8 cellular contexts compared by ENCODE assay signal in genomic region chr5:142356318-142356715, GRCh38. TPM values are rescaled to one million over a fixed set of nuclear protein-coding genes. Genes with fewer than 3 reads are reported as not detected.
DNase-seq lines count a peak whose midpoint lies in the region; ATAC-seq and TF ChIP-seq lines count a peak whose summit lies in the region.

No MANE protein-coding gene starts in this region.

- H3K27ac ChIP-seq in HCT116 (ENCODE audit: low read depth, low read length) (peak overlapping the region; percentile 99), right cardiac atrium (ENCODE audit: low read length) (peak overlapping the region; percentile 93)

- peaks cover 66 to 80% of the 10 kb centered on the region in 2 experiments for H3K4me1 ChIP-seq in HCT116 (ENCODE audit: control insufficient read depth in 1 of 2, insufficient read depth in 2 of 2, low read length in 2 of 2)
- no peaks in the 10 kb centered on the region for H3K4me1 ChIP-seq in right cardiac atrium (ENCODE audit: control insufficient read depth, insufficient read depth, low read length)

- H3K9me2 ChIP-seq in HCT116 (ENCODE audit: insufficient read depth) = no peaks in the 10 kb centered on the region

- H3K4me3 Mint-ChIP-seq in activated T-helper 2 cell treated with anti-CD3 and anti-CD28 coated beads, Interferon-gamma antibody, Interleukin-2, Interleukin-4, amounts not matched to agents 10 μg/mL and 5 μg/mL and 100 μg/mL, durations not matched to agents 14 hours and 24 hours and 36 hours (ENCODE audit: low read depth) = peak overlapping the region; percentile 65
- peak overlapping the region; percentile 67 for H3K4me3 Mint-ChIP-seq in stimulated activated memory B cell treated with anti-CD40 and anti-IgM and Interleukin-4, amounts not matched to agents 10 μg/mL and 1 μg/mL and 100 μg/mL, for 72 hours

- no peaks in the 10 kb centered on the region for H3K36me3 Mint-ChIP-seq in activated T-helper 2 cell treated with anti-CD3 and anti-CD28 coated beads, Interferon-gamma antibody, Interleukin-2, Interleukin-4, amounts not matched to agents 10 μg/mL and 5 μg/mL and 100 μg/mL, durations not matched to agents 14 hours and 24 hours and 36 hours (ENCODE audit: low read depth)
- no peaks in the 10 kb centered on the region for H3K36me3 Mint-ChIP-seq in stimulated activated memory B cell treated with anti-CD40 and anti-IgM and Interleukin-4, amounts not matched to agents 10 μg/mL and 1 μg/mL and 100 μg/mL, for 72 hours

- CTCF ChIA-PET in HCT116 (lab: Charles Lee) = interaction anchor here (1.3 to 1.5 kb wide), 2 partner anchors 30 to 190 kb away, joined by 3 to 4 read pairs; no protein-coding TSS in a partner anchor

- RAD21 ChIA-PET in HCT116 (lab: Charles Lee; ENCODE audit: low non-redundant PET in 1 of 2, low total read pairs in 2 of 2, uncharacterized antibody in 2 of 2, unreplicated experiment in 2 of 2) = interaction anchor here in 1 of 2 experiments (0.7 kb wide), 1 partner anchor 34 kb away, joined by 3 read pairs; no protein-coding TSS in a partner anchor

- no peaks in the 10 kb centered on the region for H4K20me1 ChIP-seq in HCT116 (ENCODE audit: insufficient read depth)

- no peaks in the 10 kb centered on the region; a peak in 1 of 4 replicates for H3K36me3 ChIP-seq in HCT116 (ENCODE audit: control insufficient read depth in 1 of 2, insufficient read depth in 2 of 2, low read length in 2 of 2)

- ATAC-seq in HCT116 (no peak), right cardiac atrium (peak in 1 of 2 donors; percentile 4), GM21825 (IDR thresholded peaks at IDR 0.05; ENCODE audit: unreplicated experiment) (no peak)
- no peak for ATAC-seq in stimulated activated memory B cell treated with anti-CD40 and anti-IgM and Interleukin-4, amounts not matched to agents 10 μg/mL and 1 μg/mL and 100 μg/mL, for 72 hours

- POLR2A ChIA-PET in HCT116 (lab: Charles Lee) = interaction anchor here (0.7 to 13.6 kb wide), 5 partner anchors 31 to 190 kb away, joined by 3 to 199 read pairs (median 8); partner anchors contain the start of gene SPRY4

- 8% methylated on average over 14 of the region's 14 CpGs for WGBS in right cardiac atrium

- no TSS peak for BruUV-seq in HCT116 (replicated peaks; lab: Mats Ljungman, UMichigan)

- DNase-seq in HCT116 (ENCODE audit: low read depth, low spot score) (no peak), right cardiac atrium (no peak), NCI-H2196 (lab: John Stamatoyannopoulos, UW; ENCODE audit: unreplicated experiment) (no peak), kidney tubule cell (ENCODE audit: low spot score) (no peak), H4 (ENCODE audit: low spot score) (no peak)
- DNase-seq in activated T-helper 2 cell treated with anti-CD3 and anti-CD28 coated beads, Interferon-gamma antibody, Interleukin-2, Interleukin-4, amounts not matched to agents 10 μg/mL and 5 μg/mL and 100 μg/mL, durations not matched to agents 14 hours and 24 hours and 36 hours (ENCODE audit: low spot score) = no peak

- H3K4me3 ChIP-seq in HCT116 (replicated peaks in 1 of 2; ENCODE audit: low read depth in 1 of 2, low read length in 2 of 2) (peak overlapping the region; percentile 25 to 59), right cardiac atrium (ENCODE audit: low read length) (peak overlapping the region; percentile 73)

- peak overlapping the region; percentile 80 for H3K9ac ChIP-seq in HCT116 (ENCODE audit: low read length)

- H3K27me3 Mint-ChIP-seq in activated T-helper 2 cell treated with anti-CD3 and anti-CD28 coated beads, Interferon-gamma antibody, Interleukin-2, Interleukin-4, amounts not matched to agents 10 μg/mL and 5 μg/mL and 100 μg/mL, durations not matched to agents 14 hours and 24 hours and 36 hours (ENCODE audit: low read depth) = peaks cover 9% of the 10 kb centered on the region
- H3K27me3 Mint-ChIP-seq in stimulated activated memory B cell treated with anti-CD40 and anti-IgM and Interleukin-4, amounts not matched to agents 10 μg/mL and 1 μg/mL and 100 μg/mL, for 72 hours = peaks cover 37% of the 10 kb centered on the region

- intact Hi-C loops in HCT116 (cut with micrococcal nuclease) = loop anchor here (2.0 kb wide), 2 partner anchors 32 to 204 kb away; partner anchors contain the start of gene SPRY4
- intact Hi-C loops in activated T-helper 2 cell treated with anti-CD3 and anti-CD28 coated beads, Interferon-gamma antibody, Interleukin-2, Interleukin-4, amounts not matched to agents 10 μg/mL and 5 μg/mL and 100 μg/mL, durations not matched to agents 14 hours and 24 hours and 36 hours (cut with micrococcal nuclease) = loop anchor here (10.0 kb wide), 1 partner anchor 262 kb away; no protein-coding TSS in a partner anchor
- intact Hi-C loops in right cardiac atrium (cut with DNase I) = loop anchor here in 1 of 4 donors (5.0 kb wide), 1 partner anchor 34 kb away; no protein-coding TSS in a partner anchor

- no peak for TF ChIP-seq CTCF in HCT116 (IDR thresholded peaks at IDR 0.05 in 2 of 3, conservative IDR thresholded peaks at IDR 0.05 in 1 of 3; ENCODE audit: borderline replicate concordance in 1 of 3, insufficient read depth in 1 of 3, low read depth in 2 of 3, low read length in 2 of 3)

- no peak for TF ChIP-seq POLR2A in HCT116 (IDR thresholded peaks at IDR 0.05; ENCODE audit: borderline replicate concordance, extremely low read depth, insufficient read depth, insufficient read length)

- H3K4me2 ChIP-seq in HCT116 (ENCODE audit: low read length) = peak overlapping the region; percentile 92

- peaks cover 19% of the 10 kb centered on the region; the same call in 1 of the 2 replicates for H3K79me2 ChIP-seq in HCT116 (ENCODE audit: insufficient read depth, low read length)

- H2AFZ ChIP-seq in HCT116 (ENCODE audit: low read depth, low read length, poor library complexity, severe bottlenecking) = peak overlapping the region; percentile 25

- no peak for TF ChIP-seq RAD21 in HCT116 (IDR thresholded peaks at IDR 0.05; ENCODE audit: low read depth)

- peak overlapping the region; percentile 87 for H3K27ac Mint-ChIP-seq in activated T-helper 2 cell treated with anti-CD3 and anti-CD28 coated beads, Interferon-gamma antibody, Interleukin-2, Interleukin-4, amounts not matched to agents 10 μg/mL and 5 μg/mL and 100 μg/mL, durations not matched to agents 14 hours and 24 hours and 36 hours
- peak overlapping the region; percentile 35 for H3K27ac Mint-ChIP-seq in stimulated activated memory B cell treated with anti-CD40 and anti-IgM and Interleukin-4, amounts not matched to agents 10 μg/mL and 1 μg/mL and 100 μg/mL, for 72 hours

- no peaks in the 10 kb centered on the region for H3K9me3 Mint-ChIP-seq in activated T-helper 2 cell treated with anti-CD3 and anti-CD28 coated beads, Interferon-gamma antibody, Interleukin-2, Interleukin-4, amounts not matched to agents 10 μg/mL and 5 μg/mL and 100 μg/mL, durations not matched to agents 14 hours and 24 hours and 36 hours
- no peaks in the 10 kb centered on the region for H3K9me3 Mint-ChIP-seq in stimulated activated memory B cell treated with anti-CD40 and anti-IgM and Interleukin-4, amounts not matched to agents 10 μg/mL and 1 μg/mL and 100 μg/mL, for 72 hours

- no peaks in the 10 kb centered on the region for H3K27me3 ChIP-seq in HCT116 (ENCODE audit: insufficient read depth, low read length)
- H3K27me3 ChIP-seq in right cardiac atrium (ENCODE audit: control insufficient read depth, insufficient read depth) = no peaks in the 10 kb centered on the region

- peaks cover 34% of the 10 kb centered on the region for H3K4me1 Mint-ChIP-seq in activated T-helper 2 cell treated with anti-CD3 and anti-CD28 coated beads, Interferon-gamma antibody, Interleukin-2, Interleukin-4, amounts not matched to agents 10 μg/mL and 5 μg/mL and 100 μg/mL, durations not matched to agents 14 hours and 24 hours and 36 hours (ENCODE audit: low read depth)
- peaks cover 10% of the 10 kb centered on the region for H3K4me1 Mint-ChIP-seq in stimulated activated memory B cell treated with anti-CD40 and anti-IgM and Interleukin-4, amounts not matched to agents 10 μg/mL and 1 μg/mL and 100 μg/mL, for 72 hours

- H3K9me3 ChIP-seq in HCT116 (ENCODE audit: control insufficient read depth in 1 of 2, insufficient read depth in 1 of 2, low read depth in 1 of 2, low read length in 2 of 2) = peaks cover 0 to 2% of the 10 kb centered on the region in 2 experiments; a peak in 1 of 4 replicates
- no peaks in the 10 kb centered on the region for H3K9me3 ChIP-seq in right cardiac atrium (ENCODE audit: control insufficient read depth, low read length)

TF ChIP-seq in HCT116, 20 proteins besides CTCF, POLR2A, EP300 and RAD21:
- TF ChIP-seq ZNF274 (IDR thresholded peaks at IDR 0.05; ENCODE audit: low read depth, low read length) = no peak
- TF ChIP-seq FOSL1 (IDR thresholded peaks at IDR 0.05; ENCODE audit: low read depth) = no peak
- no peak for TF ChIP-seq JUND (IDR thresholded peaks at IDR 0.05)
- no peak for TF ChIP-seq ATF3 (IDR thresholded peaks at IDR 0.05)
- TF ChIP-seq SP1 (IDR thresholded peaks at IDR 0.05; ENCODE audit: low read depth) = no peak
- no peak for TF ChIP-seq SIN3A (IDR thresholded peaks at IDR 0.05; ENCODE audit: low read depth)
- no peak for TF ChIP-seq EGR1 (IDR thresholded peaks at IDR 0.05; ENCODE audit: low read depth)
- no peak for TF ChIP-seq POLR2AphosphoS5 (IDR thresholded peaks at IDR 0.05; ENCODE audit: low read depth, low read length)

RNA-seq across cellular contexts. Expression of gene SPRY4, which starts 31.5 kb away (rescaled TPM):
- total RNA-seq in HCT116 (2021; ENCODE audit: unreplicated experiment) (112 TPM), right cardiac atrium (10 to 100 TPM in 2 of 4 donors, 1 to 10 TPM in 2; 8.3 to 18.3 (median 11.7) TPM)
- 67.3 and 75.5 TPM in 2 replicates for polyA plus RNA-seq in HCT116 (2012)
- total RNA-seq in activated T-helper 2 cell treated with anti-CD3 and anti-CD28 coated beads, Interferon-gamma antibody, Interleukin-2, Interleukin-4, amounts not matched to agents 10 μg/mL and 5 μg/mL and 100 μg/mL, durations not matched to agents 14 hours and 24 hours and 36 hours = 0.64 TPM in 2 replicates
- 8.1 TPM for polyA plus RNA-seq in right cardiac atrium
- 3.9 and 6.4 TPM in 2 replicates for total RNA-seq in H4 (2014; rRNA removed; shearing (Covaris generic))
